Comparison of ENCODE assay signal across 24 cellular contexts in genomic region chr18:62697636-62698035, GRCh38.
"Had no signal": no experiment of that assay in that cellular context is flagged by ENCODE, and none has a peak within 500 bp of the region (broad histone marks: within the 10 kb centered on the region; RNA-seq: fewer than 3 reads in every experiment).

No MANE protein-coding gene starts in this region.

- H3K9me3 ChIP-seq: colonic mucosa, esophagus squamous epithelium, gastrocnemius medialis, left ventricle myocardium inferior, lower lobe of right lung, mucosa of descending colon had no signal

- FAIRE-seq: endometrium, islet of Langerhans, keratinocyte had no signal

- H3K36me3 ChIP-seq: colonic mucosa, esophagus squamous epithelium, gastrocnemius medialis, heart right ventricle, left ventricle myocardium inferior, lower lobe of right lung had no signal

- H3K4me1 ChIP-seq: colonic mucosa, esophagus squamous epithelium, gastrocnemius medialis, heart right ventricle, left ventricle myocardium inferior, lower lobe of right lung had no signal

- H3K27ac ChIP-seq: colonic mucosa, epithelial cell of prostate, esophagus squamous epithelium, gastrocnemius medialis, heart right ventricle, left ventricle myocardium inferior, lower lobe of right lung had no signal

- H3K27me3 ChIP-seq: colonic mucosa, esophagus squamous epithelium, gastrocnemius medialis, heart right ventricle had no signal

- ATAC-seq: effector memory CD8-positive, alpha-beta T cell; esophagus mucosa; gastrocnemius medialis; heart right ventricle; left cardiac atrium; lower lobe of right lung; mucosa of descending colon had no signal

- DNase-seq: colonic mucosa; cortex of kidney; effector CD8-positive, alpha-beta T cell; effector memory CD8-positive, alpha-beta T cell; endodermal cell; erythroblast; esophagus squamous epithelium; foreskin fibroblast; foreskin melanocyte; gastrocnemius medialis; glutamatergic neuron; heart right ventricle; hippocampal formation; left cardiac atrium; left ventricle myocardium inferior; lower lobe of right lung; mesenchymal stem cell; mucosa of descending colon; naive B cell had no signal

- H3K4me3 ChIP-seq: colonic mucosa, esophagus squamous epithelium, gastrocnemius medialis, heart right ventricle, left ventricle myocardium inferior, lower lobe of right lung, mucosa of descending colon had no signal
